ENCODE assay signal across 1 cellular context in genomic region chr4:3223986-3224748, GRCh38.
TF ChIP-seq lines count a peak whose summit lies in the region.

No MANE protein-coding gene starts in this region.

TF ChIP-seq in GM12878, 131 proteins besides CTCF, POLR2A, EP300 and RAD21:
- TF ChIP-seq E2F8 (IDR thresholded peaks at IDR 0.05; ENCODE audit: low read depth, partially characterized antibody) = no peak
- TF ChIP-seq BCL3 (IDR thresholded peaks at IDR 0.05; ENCODE audit: borderline replicate concordance, insufficient read depth, low read depth, low read length, poor library complexity, severe bottlenecking) = no peak
- TF ChIP-seq ZNF384 (IDR thresholded peaks at IDR 0.05; ENCODE audit: borderline replicate concordance, low read depth, low read length) = no peak
- TF ChIP-seq CBFB (IDR thresholded peaks at IDR 0.05; ENCODE audit: low read depth) = no peak
- TF ChIP-seq ZBED1 (IDR thresholded peaks at IDR 0.05; ENCODE audit: borderline replicate concordance) = no peak
- no peak for TF ChIP-seq RB1 (IDR thresholded peaks at IDR 0.05; ENCODE audit: borderline replicate concordance)
- no peak for TF ChIP-seq ZNF592 (IDR thresholded peaks at IDR 0.05)
- no peak for TF ChIP-seq TCF3 (IDR thresholded peaks at IDR 0.05; ENCODE audit: borderline replicate concordance, insufficient read depth, low read depth, low read length)
- TF ChIP-seq NBN (IDR thresholded peaks at IDR 0.05) = no peak
- no peak for TF ChIP-seq NR2C1 (IDR thresholded peaks at IDR 0.05)
- no peak for TF ChIP-seq ZZZ3 (IDR thresholded peaks at IDR 0.05; ENCODE audit: control insufficient read depth, insufficient read length, low read depth)
- no peak for TF ChIP-seq HSF1 (IDR thresholded peaks at IDR 0.05; ENCODE audit: low read depth, low read length)
- no peak for TF ChIP-seq ATF2 (IDR thresholded peaks at IDR 0.05; ENCODE audit: low read length)
- TF ChIP-seq REST (IDR thresholded peaks at IDR 0.05; ENCODE audit: low read depth, low read length) = no peak
- no peak for TF ChIP-seq DPF2 (IDR thresholded peaks at IDR 0.05)
TF ChIP-seq in GM12878: peak in this region for 0.
